Comparison of ENCODE assay signal across 19 cellular contexts in genomic region chr2:153567367-153567766, GRCh38.
DNase-seq lines count a peak whose midpoint lies in the region; ATAC-seq and TF ChIP-seq lines count a peak whose summit lies in the region.
"Had no signal": no experiment of that assay in that cellular context is flagged by ENCODE, and none has a peak within 500 bp of the region (broad histone marks: within the 10 kb centered on the region; RNA-seq: fewer than 3 reads in every experiment).

No MANE protein-coding gene starts in this region.

- ATAC-seq in WTC11 (peak; percentile 47), right lobe of liver (peak; percentile 89 to 97 (median 95)), GM21360 (IDR thresholded peaks at IDR 0.05; ENCODE audit: unreplicated experiment) (no peak)
- ATAC-seq: K562 had no signal

- H3K27ac Mint-ChIP-seq in H9 (peak overlapping the region; percentile 31 to 82 (median 55); a peak in 5 of 7 replicates), WTC11 (peak overlapping the region; percentile 68)
- H3K27ac Mint-ChIP-seq: CD4-positive, alpha-beta T cell had no signal

- H2BK120ac ChIP-seq in H9 (ENCODE audit: low read depth, low read length, poor library complexity, severe bottlenecking), result no peak overlapping the region

- no peak overlapping the region for H4K8ac ChIP-seq in H9 (replicated peaks; ENCODE audit: insufficient read length, low read depth, low read length)

- POLR2A ChIA-PET in WTC11 (lab: Charles Lee), result no interaction called here

- H3K4me3 ChIP-seq in hepatocyte, result no peak overlapping the region
- peak overlapping the region in 1 of 3 donors; percentile 12 for H3K4me3 ChIP-seq in right lobe of liver
- H3K4me3 ChIP-seq: K562 had no signal

- no peak overlapping the region for H3K23ac ChIP-seq in H9 (ENCODE audit: insufficient read length, low read depth, low read length)

- intact Hi-C loops in right lobe of liver (cut with DNase I), result no loop called here

- no peak for TF ChIP-seq POLR2A in right lobe of liver (IDR thresholded peaks at IDR 0.05)

- H3K9me3 ChIP-seq in H9 (ENCODE audit: control insufficient read depth, low read depth, low read length) (no peaks in the 10 kb centered on the region), hepatocyte (ENCODE audit: low read depth) (no peaks in the 10 kb centered on the region), right lobe of liver (no peaks in the 10 kb centered on the region)
- H3K9me3 ChIP-seq: Caco-2 had no signal

- CTCF ChIA-PET in WTC11 (lab: Charles Lee), result no interaction called here

- H3K36me3 Mint-ChIP-seq in H9 (ENCODE audit: insufficient read depth in 1 of 3, low read depth in 3 of 3) (no peaks in the 10 kb centered on the region), WTC11 (no peaks in the 10 kb centered on the region)

- H3K36me3 ChIP-seq in hepatocyte (replicated peaks; ENCODE audit: insufficient read depth, low read depth) (no peaks in the 10 kb centered on the region), right lobe of liver (no peaks in the 10 kb centered on the region)

- TF ChIP-seq CTCF in H9 (conservative IDR thresholded peaks at IDR 0.05), result no peak
- no peak for TF ChIP-seq CTCF in WTC11 (IDR thresholded peaks at IDR 0.05)
- no peak for TF ChIP-seq CTCF in hepatocyte (IDR thresholded peaks at IDR 0.05; ENCODE audit: poor library complexity)
- TF ChIP-seq CTCF in right lobe of liver (IDR thresholded peaks at IDR 0.05), result no peak

- no peak overlapping the region for H2AK5ac ChIP-seq in H9 (ENCODE audit: insufficient read length, low read length)

- no peak overlapping the region for H3T11ph ChIP-seq in H9 (ENCODE audit: low read length)

- H2BK5ac ChIP-seq in H9 (ENCODE audit: insufficient read length, low read length), result no peak overlapping the region

- WGBS in H9 (ENCODE audit: extremely low coverage, insufficient read length, low lambda C conversion rate), result no CpG with 5 or more reads among the region's 3 CpGs
- WGBS in hepatocyte (ENCODE audit: low lambda C conversion rate, missing lambda C conversion rate), result 39% methylated on average over 3 of the region's 3 CpGs
- WGBS in right lobe of liver (ENCODE audit: insufficient coverage, low coverage, low lambda C conversion rate, missing lambda C conversion rate), result 26% methylated on average over 3 of the region's 3 CpGs

- H3K9me3 Mint-ChIP-seq in H9 (no peaks in the 10 kb centered on the region; a peak in 1 of 5 replicates), WTC11 (peaks cover 9% of the 10 kb centered on the region)

- H3K27me3 Mint-ChIP-seq in H9 (ENCODE audit: low read depth) (no peaks in the 10 kb centered on the region), WTC11 (ENCODE audit: low read depth) (no peaks in the 10 kb centered on the region)
- H3K27me3 Mint-ChIP-seq: CD4-positive, alpha-beta T cell had no signal

- H3K27me3 ChIP-seq in H9 (ENCODE audit: insufficient read depth, low read length) (no peaks in the 10 kb centered on the region), hepatocyte (no peaks in the 10 kb centered on the region), right lobe of liver (no peaks in the 10 kb centered on the region)

- no peak overlapping the region for H4K91ac ChIP-seq in H9 (ENCODE audit: insufficient read length, low read depth, low read length)

- no peak overlapping the region for H3K4ac ChIP-seq in H9 (ENCODE audit: low read depth, low read length)

- no peak overlapping the region for H3K9ac ChIP-seq in H9 (ENCODE audit: extremely low read depth, insufficient read length, low read length)

- H4K5ac ChIP-seq in H9 (ENCODE audit: insufficient read length, low read depth, low read length), result no peak overlapping the region

- H3K4me2 ChIP-seq in H9 (ENCODE audit: insufficient read depth, insufficient read length, low read length), result no peak overlapping the region
- H3K4me2 ChIP-seq in hepatocyte, result peak overlapping the region; percentile 13

- no peak overlapping the region for H2BK15ac ChIP-seq in H9 (ENCODE audit: low read depth, low read length)

- no peaks in the 10 kb centered on the region for H3K9me2 ChIP-seq in hepatocyte (replicated peaks; ENCODE audit: insufficient read depth)

- H2AFZ ChIP-seq in H9 (ENCODE audit: low read length) (no peak overlapping the region), hepatocyte (no peak overlapping the region)

- H3K79me2 ChIP-seq in H9 (ENCODE audit: insufficient read depth, low read length) (no peaks in the 10 kb centered on the region), hepatocyte (no peaks in the 10 kb centered on the region)

- no peak overlapping the region for H3K18ac ChIP-seq in H9 (ENCODE audit: insufficient read length, low read depth, low read length)

- no peaks in the 10 kb centered on the region for H3K79me1 ChIP-seq in H9 (ENCODE audit: insufficient read depth, low read depth, low read length, poor library complexity, severe bottlenecking)

- no peak overlapping the region for H3K56ac ChIP-seq in H9 (ENCODE audit: insufficient read length, low read depth, low read length)

- H4K20me1 ChIP-seq in H9 (ENCODE audit: control insufficient read depth, insufficient read depth, insufficient read length), result no peaks in the 10 kb centered on the region
- H4K20me1 ChIP-seq in hepatocyte (ENCODE audit: insufficient read depth, poor library complexity, severe bottlenecking), result no peaks in the 10 kb centered on the region

- H3K4me1 ChIP-seq in H9 (ENCODE audit: insufficient read depth, low read length) (peaks cover 5% of the 10 kb centered on the region; the same call in 1 of the 2 replicates), hepatocyte (ENCODE audit: insufficient read depth) (no peaks in the 10 kb centered on the region), right lobe of liver (peaks cover 0 to 5% (median 0%) of the 10 kb centered on the region in 4 donors)
- H3K4me1 ChIP-seq: Caco-2 had no signal

- H3K23me2 ChIP-seq in H9 (ENCODE audit: insufficient read length, low read depth, low read length, poor library complexity, severe bottlenecking), result no peaks in the 10 kb centered on the region

- H2BK12ac ChIP-seq in H9 (ENCODE audit: insufficient read length, low read depth, low read length), result no peak overlapping the region

- H3K4me3 Mint-ChIP-seq in H9, result no peak overlapping the region
- H3K4me3 Mint-ChIP-seq in WTC11, result no peak overlapping the region
- H3K4me3 Mint-ChIP-seq: CD4-positive, alpha-beta T cell had no signal

- DNase-seq in H9, result no peak
- DNase-seq in WTC11 (ENCODE audit: low spot score), result no peak
- peak; percentile 11 for DNase-seq in hepatocyte (ENCODE audit: low spot score)
- DNase-seq in right lobe of liver, result no peak
- no peak for DNase-seq in NCI-H82 (lab: John Stamatoyannopoulos, UW)
- no peak for DNase-seq in NCI-H1092 (lab: John Stamatoyannopoulos, UW)
- DNase-seq in AG20443 (ENCODE audit: low spot score), result no peak
- DNase-seq: AML-193; Caco-2; CD4-positive, alpha-beta T cell; DMS153; DMS79; GDM1; HCEC 1CT; IMR-90 had no signal

- H3K4me1 Mint-ChIP-seq in H9 (peaks cover 18 to 20% of the 10 kb centered on the region in 2 experiments), WTC11 (peaks cover 25% of the 10 kb centered on the region)

- no peak overlapping the region for H2BK20ac ChIP-seq in H9 (ENCODE audit: low read depth, low read length, poor library complexity, severe bottlenecking)

- H3K27ac ChIP-seq in H9 (ENCODE audit: insufficient read length, low read depth, low read length), result no peak overlapping the region
- peak overlapping the region; percentile 13 for H3K27ac ChIP-seq in hepatocyte
- H3K27ac ChIP-seq in right lobe of liver, result peak overlapping the region in 2 of 3 donors; percentile 21 to 38
- H3K27ac ChIP-seq: C4-2B, HL-60 had no signal

- no peak overlapping the region for H3K14ac ChIP-seq in H9 (ENCODE audit: insufficient read depth, low read length)

TF ChIP-seq in WTC11, 78 proteins besides CTCF, POLR2A, EP300 and RAD21 (continues in another document):
- no peak for TF ChIP-seq MLX (CRISPR knock-in tag; IDR thresholded peaks at IDR 0.05)
- TF ChIP-seq TEAD1 (CRISPR knock-in tag; IDR thresholded peaks at IDR 0.05), result no peak
- TF ChIP-seq PRRX2 (CRISPR knock-in tag; IDR thresholded peaks at IDR 0.05), result no peak
- no peak for TF ChIP-seq HMGXB4 (CRISPR knock-in tag; IDR thresholded peaks at IDR 0.05)
- TF ChIP-seq MXD4 (CRISPR knock-in tag; IDR thresholded peaks at IDR 0.05; ENCODE audit: borderline replicate concordance), result no peak
- no peak for TF ChIP-seq RORB (CRISPR knock-in tag; IDR thresholded peaks at IDR 0.05)
- TF ChIP-seq SOX15 (CRISPR knock-in tag; IDR thresholded peaks at IDR 0.05), result no peak
- no peak for TF ChIP-seq FOXJ3 (CRISPR knock-in tag; IDR thresholded peaks at IDR 0.05; ENCODE audit: borderline replicate concordance)
- TF ChIP-seq IRF2 (CRISPR knock-in tag; IDR thresholded peaks at IDR 0.05; ENCODE audit: borderline replicate concordance, low read depth), result no peak
- TF ChIP-seq ELF4 (CRISPR knock-in tag; IDR thresholded peaks at IDR 0.05; ENCODE audit: low read depth), result no peak
